In the genomic region with DNA sequence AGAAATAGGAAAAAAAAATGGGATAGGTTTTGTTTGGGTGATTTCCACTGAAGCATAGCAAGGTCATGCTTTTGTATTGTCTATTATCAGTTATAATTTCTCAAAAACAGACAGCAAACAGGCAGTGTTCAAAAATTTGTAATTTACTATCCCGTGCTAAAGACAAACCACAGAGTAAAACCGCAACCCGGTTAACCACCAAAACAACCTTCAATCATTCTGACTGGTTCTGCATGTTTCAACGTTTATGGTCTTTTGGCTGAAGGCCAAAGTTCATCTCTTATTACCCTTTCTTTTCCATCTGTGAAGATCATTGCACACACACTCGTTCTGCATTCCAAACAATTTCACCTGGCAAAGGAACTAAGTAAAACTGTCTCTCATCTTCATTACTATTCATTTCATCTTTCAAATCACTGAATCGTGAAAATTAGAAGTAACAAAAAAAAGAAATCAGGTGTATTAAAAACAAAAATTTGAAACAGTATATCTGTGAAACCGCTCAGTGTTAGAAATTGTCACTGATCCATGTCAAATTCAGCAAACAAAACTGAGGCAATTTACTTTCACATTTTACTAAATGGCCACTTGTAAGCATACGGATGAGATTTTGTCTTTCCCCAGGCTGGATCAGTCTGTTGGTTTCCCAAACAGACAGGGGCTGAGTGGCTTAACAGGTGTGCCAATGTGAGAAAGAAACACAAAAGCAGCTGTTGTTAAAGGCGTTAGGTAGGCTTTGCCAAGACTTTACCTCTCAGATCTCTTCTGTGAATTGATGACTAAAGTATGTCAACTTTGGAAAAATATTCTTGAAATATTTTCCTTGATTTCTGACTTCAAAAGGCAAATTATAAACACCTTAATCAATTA, we compare ENCODE assay signal across 9 cellular contexts.
DNase-seq lines count a peak whose midpoint lies in the region; ATAC-seq and TF ChIP-seq lines count a peak whose summit lies in the region.
"Had no signal": no experiment of that assay in that cellular context is flagged by ENCODE, and none has a peak within 500 bp of the region (broad histone marks: within the 10 kb centered on the region; RNA-seq: fewer than 3 reads in every experiment).

No MANE protein-coding gene starts in this region.

- peak overlapping the region; percentile 12 to 43 (median 33) for H3K27ac Mint-ChIP-seq in nephron
- peak overlapping the region in 1 of 2 donors; percentile 5 for H3K27ac Mint-ChIP-seq in stimulated activated naive CD8-positive, alpha-beta T cell treated with anti-CD3 and anti-CD28 coated beads, Interleukin-15, amount 100 ng/mL, for 72 hours

- H3K27me3 Mint-ChIP-seq in nephron (ENCODE audit: low read depth) = no peaks in the 10 kb centered on the region
- H3K27me3 Mint-ChIP-seq in stimulated activated naive CD8-positive, alpha-beta T cell treated with anti-CD3 and anti-CD28 coated beads, Interleukin-15, amount 100 ng/mL, for 72 hours = no peaks in the 10 kb centered on the region

- DNase-seq in KBM-7 (peak; percentile 82), NCI-H2029 treated with DMSO at 0.1 percent for 48 hours (lab: John Stamatoyannopoulos, UW) (peak; percentile 98), OCI-M1 (lab: John Stamatoyannopoulos, UW) (peak; percentile 93), caudate nucleus (lab: John Stamatoyannopoulos, UW) (no peak)
- no peak for DNase-seq in stimulated activated naive CD8-positive, alpha-beta T cell treated with anti-CD3 and anti-CD28 coated beads, Interleukin-15, amount 100 ng/mL, for 72 hours
- DNase-seq in activated CD8-positive, alpha-beta memory T cell treated with anti-CD3 and anti-CD28 coated beads, Interleukin-2, amount 50 U/mL, for 48 hours = no peak
- DNase-seq: activated T-cell treated with anti-CD3 and anti-CD28 coated beads, Interleukin-2, amount 50 U/mL, for 4 hours had no signal

- H3K4me3 Mint-ChIP-seq in nephron = peak overlapping the region in 1 of 3 experiments; percentile 19
- H3K4me3 Mint-ChIP-seq in stimulated activated naive CD8-positive, alpha-beta T cell treated with anti-CD3 and anti-CD28 coated beads, Interleukin-15, amount 100 ng/mL, for 72 hours = no peak overlapping the region
- H3K4me3 Mint-ChIP-seq: activated T-cell treated with anti-CD3 and anti-CD28 coated beads, Interleukin-2, amount 50 U/mL, for 4 hours had no signal

- TF ChIP-seq CTCF in nephron (IDR thresholded peaks at IDR 0.05; ENCODE audit: unreplicated experiment in 3 of 3) = no peak

- H3K36me3 Mint-ChIP-seq in nephron (ENCODE audit: low read depth) = no peaks in the 10 kb centered on the region

- H3K9me3 Mint-ChIP-seq in nephron = no peaks in the 10 kb centered on the region
- H3K9me3 Mint-ChIP-seq in stimulated activated naive CD8-positive, alpha-beta T cell treated with anti-CD3 and anti-CD28 coated beads, Interleukin-15, amount 100 ng/mL, for 72 hours = no peaks in the 10 kb centered on the region

- in situ Hi-C loops in KBM-7 (cut with MboI; ENCODE audit: low pct_unique_long_range_greater_than_20kb, low sequenced_read_pairs) = no loop called here

- no peak overlapping the region for H3K27ac ChIP-seq in caudate nucleus (ENCODE audit: low read depth, low read length)
- H3K27ac ChIP-seq: coronary artery had no signal

- peaks cover 34% of the 10 kb centered on the region for H3K4me1 Mint-ChIP-seq in nephron
- no peaks in the 10 kb centered on the region for H3K4me1 Mint-ChIP-seq in stimulated activated naive CD8-positive, alpha-beta T cell treated with anti-CD3 and anti-CD28 coated beads, Interleukin-15, amount 100 ng/mL, for 72 hours

- ATAC-seq in stimulated activated naive CD8-positive, alpha-beta T cell treated with anti-CD3 and anti-CD28 coated beads, Interleukin-15, amount 100 ng/mL, for 72 hours = no peak
- ATAC-seq: activated T-cell treated with anti-CD3 and anti-CD28 coated beads, Interleukin-2, amount 50 U/mL, for 4 hours had no signal

Comparison
In these comparisons a context has a peak if more than half of its experiments do, and no peak if none do; other contexts are left out.
1. DNase-seq: peak in KBM-7 (single experiment), NCI-H2029 treated with DMSO at 0.1 percent for 48 hours (single experiment) and OCI-M1 (single experiment); none in stimulated activated naive CD8-positive, alpha-beta T cell treated with anti-CD3 and anti-CD28 coated beads, Interleukin-15, amount 100 ng/mL, for 72 hours (0 of 2), caudate nucleus (0 of 61) and activated CD8-positive, alpha-beta memory T cell treated with anti-CD3 and anti-CD28 coated beads, Interleukin-2, amount 50 U/mL, for 48 hours (single experiment).